ENCODE assay signal across 1 cellular context in the genomic region with DNA sequence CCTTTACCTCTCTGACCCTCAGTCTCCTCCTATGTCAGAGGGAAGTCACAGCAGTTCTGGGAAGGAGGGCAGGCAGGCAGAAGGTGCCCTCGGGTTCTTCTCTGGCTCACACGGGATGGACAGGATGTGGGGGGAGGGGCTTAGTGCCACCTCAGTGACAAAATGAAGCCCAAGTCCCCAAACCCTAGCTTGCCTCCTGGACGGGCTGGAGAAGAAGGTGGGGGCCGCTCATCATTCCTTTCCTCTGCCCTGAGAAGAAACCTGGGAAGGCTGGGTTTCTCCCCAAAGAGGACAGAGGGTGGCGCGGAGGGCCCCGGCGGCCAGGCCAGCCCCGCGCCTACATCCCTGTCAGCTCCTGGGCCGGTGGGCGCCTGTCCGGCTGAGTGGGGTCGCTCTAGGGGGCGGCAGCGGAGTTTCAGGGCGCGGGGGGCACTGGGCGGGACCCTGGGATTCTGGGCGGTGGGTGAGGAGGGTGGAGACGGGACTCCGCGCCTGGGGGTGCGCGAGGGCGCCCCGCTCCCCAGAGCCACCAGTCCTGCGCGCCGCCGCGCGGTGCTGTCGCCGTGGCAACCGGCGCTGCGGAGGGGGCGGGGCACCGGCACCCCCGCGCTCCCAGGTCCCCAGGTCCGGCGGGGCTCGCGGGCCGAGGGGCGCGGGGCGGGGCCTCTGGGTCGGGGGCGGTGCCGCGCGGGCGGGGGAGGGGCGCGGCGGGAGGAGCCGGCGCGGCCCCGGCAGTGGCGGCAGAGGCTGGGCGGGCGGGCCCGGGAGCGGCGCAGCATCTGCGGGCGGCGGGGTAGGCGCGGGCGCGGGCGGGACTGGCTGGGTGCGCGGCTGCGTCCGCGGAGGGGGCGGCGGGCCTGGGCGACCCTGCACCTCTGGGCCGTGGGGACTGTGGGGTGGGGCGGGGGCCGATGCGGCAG.
TF ChIP-seq lines count a peak whose summit lies in the region.

Gene TMEM121, plus strand, starts transcription at position 723 of the 920 bp plus-strand sequence. CDS start 2,252 bp downstream, outside the sequence.

TF ChIP-seq in SK-N-SH, 30 proteins besides CTCF, POLR2A, EP300 and RAD21 (continued from another document):
- TF ChIP-seq REST (IDR thresholded peaks at IDR 0.05; ENCODE audit: low read depth, low read length) (no peak), JUND (IDR thresholded peaks at IDR 0.05) (no peak), GABPA (IDR thresholded peaks at IDR 0.05; ENCODE audit: low read depth) (no peak), ELF1 (IDR thresholded peaks at IDR 0.05) (no peak), TEAD4 (IDR thresholded peaks at IDR 0.05; ENCODE audit: borderline replicate concordance, insufficient read depth) (no peak), CHD2 (IDR thresholded peaks at IDR 0.05; ENCODE audit: low read length, partially characterized antibody) (no peak), IRF3 (IDR thresholded peaks at IDR 0.05; ENCODE audit: low read depth, low read length) (no peak), POLR2AphosphoS5 (IDR thresholded peaks at IDR 0.05; ENCODE audit: low read depth, low read length) (no peak)
TF ChIP-seq in SK-N-SH: peak in this region for 0.
